In genomic region chr6:52735071-52735470, GRCh38 we compare ENCODE assay signal across 2 cellular contexts.
TF ChIP-seq lines count a peak whose summit lies in the region.

No MANE protein-coding gene starts in this region.

TF ChIP-seq in H1, 55 proteins besides CTCF, POLR2A, EP300 and RAD21:
- TF ChIP-seq PHF8 (conservative IDR thresholded peaks at IDR 0.05; ENCODE audit: low read depth, low read length) = no peak
- TF ChIP-seq FOSL1 (IDR thresholded peaks at IDR 0.05; ENCODE audit: insufficient read depth, low read depth, low read length) = no peak
- TF ChIP-seq CEBPB (IDR thresholded peaks at IDR 0.05; ENCODE audit: low read depth, low read length) = no peak
- no peak for TF ChIP-seq GTF2F1 (IDR thresholded peaks at IDR 0.05; ENCODE audit: borderline replicate concordance, low read depth, low read length)
- no peak for TF ChIP-seq RFX5 (IDR thresholded peaks at IDR 0.05; ENCODE audit: borderline replicate concordance, low read depth, low read length)
- TF ChIP-seq CREB1 (IDR thresholded peaks at IDR 0.05) = no peak
- no peak for TF ChIP-seq GABPA (IDR thresholded peaks at IDR 0.05; ENCODE audit: borderline replicate concordance, insufficient read depth, low read length)
- TF ChIP-seq YY1 (IDR thresholded peaks at IDR 0.05; ENCODE audit: low read depth, low read length) = no peak
- TF ChIP-seq, protein P1, sequence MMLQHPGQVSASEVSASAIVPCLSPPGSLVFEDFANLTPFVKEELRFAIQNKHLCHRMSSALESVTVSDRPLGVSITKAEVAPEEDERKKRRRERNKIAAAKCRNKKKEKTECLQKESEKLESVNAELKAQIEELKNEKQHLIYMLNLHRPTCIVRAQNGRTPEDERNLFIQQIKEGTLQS (IDR thresholded peaks at IDR 0.05; ENCODE audit: insufficient read depth, low read depth, low read length) = no peak
- no peak for TF ChIP-seq SAP30 (IDR thresholded peaks at IDR 0.05; ENCODE audit: insufficient read depth, insufficient replicate concordance, low read length)
- TF ChIP-seq BRCA1 (IDR thresholded peaks at IDR 0.05; ENCODE audit: low read depth, low read length) = no peak
- TF ChIP-seq TBP (IDR thresholded peaks at IDR 0.05; ENCODE audit: low read depth, low read length) = no peak
- TF ChIP-seq JUN (IDR thresholded peaks at IDR 0.05; ENCODE audit: low read depth, low read length) = no peak
- TF ChIP-seq SRF (IDR thresholded peaks at IDR 0.05; ENCODE audit: low read depth, low read length) = no peak
- no peak for TF ChIP-seq MAFK (IDR thresholded peaks at IDR 0.05; ENCODE audit: low read depth, low read length)
- TF ChIP-seq RXRA (IDR thresholded peaks at IDR 0.05; ENCODE audit: insufficient read depth, low read depth, low read length) = no peak
- no peak for TF ChIP-seq KDM1A (IDR thresholded peaks at IDR 0.05; ENCODE audit: borderline replicate concordance, low read length)
- no peak for TF ChIP-seq TEAD4 (IDR thresholded peaks at IDR 0.05; ENCODE audit: low read depth, low read length)
- no peak for TF ChIP-seq RBBP5 (IDR thresholded peaks at IDR 0.05; ENCODE audit: borderline replicate concordance, low read depth, low read length)
- no peak for TF ChIP-seq USF2 (IDR thresholded peaks at IDR 0.05; ENCODE audit: low read length)

TF ChIP-seq in HepG2, 621 proteins besides CTCF, POLR2A, EP300 and RAD21 (continues in another document):
- no peak for TF ChIP-seq IKZF1 (IDR thresholded peaks at IDR 0.05)
- no peak for TF ChIP-seq JARID2 (CRISPR knock-in tag; IDR thresholded peaks at IDR 0.05; ENCODE audit: insufficient replicate concordance)
- no peak for TF ChIP-seq ZNF20 (CRISPR knock-in tag; IDR thresholded peaks at IDR 0.05)
- TF ChIP-seq ZNF749 (CRISPR knock-in tag; IDR thresholded peaks at IDR 0.05; ENCODE audit: borderline replicate concordance) = no peak
- TF ChIP-seq HNF4G (IDR thresholded peaks at IDR 0.05; ENCODE audit: borderline replicate concordance, low read depth, low read length) = peak; percentile 81
- peak; percentile 83; the same call in 1 of the 2 replicates for TF ChIP-seq HNF4G (CRISPR knock-in tag; IDR thresholded peaks at IDR 0.05; ENCODE audit: borderline replicate concordance, low read depth)
- TF ChIP-seq IKZF4 (CRISPR knock-in tag; IDR thresholded peaks at IDR 0.05; ENCODE audit: borderline replicate concordance, low read depth, not compliant biosample characterization) = no peak
- TF ChIP-seq KLF9 (CRISPR knock-in tag; IDR thresholded peaks at IDR 0.05; ENCODE audit: low read depth) = no peak
- no peak for TF ChIP-seq ZNF589 (CRISPR knock-in tag; conservative IDR thresholded peaks at IDR 0.05)
- no peak for TF ChIP-seq NCOA2 (CRISPR knock-in tag; IDR thresholded peaks at IDR 0.05)
- TF ChIP-seq TEAD3 (CRISPR knock-in tag; optimal IDR thresholded peaks at IDR 0.05; ENCODE audit: borderline replicate concordance) = peak; percentile 14
- peak; percentile 59; the same call in 1 of the 2 replicates for TF ChIP-seq ZNF350 (CRISPR knock-in tag; IDR thresholded peaks at IDR 0.05; ENCODE audit: borderline replicate concordance, low read depth)
- no peak for TF ChIP-seq ZNF564 (CRISPR knock-in tag; IDR thresholded peaks at IDR 0.05)
- TF ChIP-seq NPAS2 (CRISPR knock-in tag; IDR thresholded peaks at IDR 0.05; ENCODE audit: borderline replicate concordance) = no peak
- TF ChIP-seq E2F1 (CRISPR knock-in tag; IDR thresholded peaks at IDR 0.05) = no peak
- no peak; the same call in 1 of the 2 replicates for TF ChIP-seq STAG1 (CRISPR knock-in tag; IDR thresholded peaks at IDR 0.05)
- TF ChIP-seq HINFP (CRISPR knock-in tag; IDR thresholded peaks at IDR 0.05; ENCODE audit: low read depth) = no peak
- TF ChIP-seq GATAD2A (CRISPR knock-in tag; IDR thresholded peaks at IDR 0.05) = peak; percentile 39; the same call in 1 of the 2 replicates
- TF ChIP-seq ZKSCAN8 (CRISPR knock-in tag; IDR thresholded peaks at IDR 0.05; ENCODE audit: borderline replicate concordance) = no peak
- TF ChIP-seq ZNF383 (CRISPR knock-in tag; IDR thresholded peaks at IDR 0.05; ENCODE audit: borderline replicate concordance) = no peak
- no peak for TF ChIP-seq CBFB (CRISPR knock-in tag; IDR thresholded peaks at IDR 0.05)
- no peak for TF ChIP-seq GATA4 (IDR thresholded peaks at IDR 0.05; ENCODE audit: borderline replicate concordance, low read depth)
- TF ChIP-seq ZNF781 (CRISPR knock-in tag; IDR thresholded peaks at IDR 0.05; ENCODE audit: borderline replicate concordance, not compliant biosample characterization) = no peak
- TF ChIP-seq ZNF644 (CRISPR knock-in tag; IDR thresholded peaks at IDR 0.05; ENCODE audit: low read depth) = peak; percentile 94
- TF ChIP-seq RBM39 (IDR thresholded peaks at IDR 0.05; ENCODE audit: low read depth, low read length, poor library complexity, severe bottlenecking) = no peak
- peak; percentile 44; the same call in 1 of the 2 replicates for TF ChIP-seq KDM5B (CRISPR knock-in tag; IDR thresholded peaks at IDR 0.05; ENCODE audit: borderline replicate concordance)
- no peak for TF ChIP-seq RNF219 (CRISPR knock-in tag; IDR thresholded peaks at IDR 0.05)
- TF ChIP-seq ZNF768 (CRISPR knock-in tag; IDR thresholded peaks at IDR 0.05) = no peak
- TF ChIP-seq, protein P2, sequence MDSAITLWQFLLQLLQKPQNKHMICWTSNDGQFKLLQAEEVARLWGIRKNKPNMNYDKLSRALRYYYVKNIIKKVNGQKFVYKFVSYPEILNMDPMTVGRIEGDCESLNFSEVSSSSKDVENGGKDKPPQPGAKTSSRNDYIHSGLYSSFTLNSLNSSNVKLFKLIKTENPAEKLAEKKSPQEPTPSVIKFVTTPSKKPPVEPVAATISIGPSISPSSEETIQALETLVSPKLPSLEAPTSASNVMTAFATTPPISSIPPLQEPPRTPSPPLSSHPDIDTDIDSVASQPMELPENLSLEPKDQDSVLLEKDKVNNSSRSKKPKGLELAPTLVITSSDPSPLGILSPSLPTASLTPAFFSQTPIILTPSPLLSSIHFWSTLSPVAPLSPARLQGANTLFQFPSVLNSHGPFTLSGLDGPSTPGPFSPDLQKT (CRISPR knock-in tag; IDR thresholded peaks at IDR 0.05; ENCODE audit: borderline replicate concordance) = no peak
- no peak for TF ChIP-seq ETV5 (CRISPR knock-in tag; IDR thresholded peaks at IDR 0.05; ENCODE audit: borderline replicate concordance)
- TF ChIP-seq ZNF703 (CRISPR knock-in tag; IDR thresholded peaks at IDR 0.05; ENCODE audit: borderline replicate concordance) = no peak
- TF ChIP-seq IRF2 (CRISPR knock-in tag; IDR thresholded peaks at IDR 0.05) = no peak
- TF ChIP-seq, protein P3, sequence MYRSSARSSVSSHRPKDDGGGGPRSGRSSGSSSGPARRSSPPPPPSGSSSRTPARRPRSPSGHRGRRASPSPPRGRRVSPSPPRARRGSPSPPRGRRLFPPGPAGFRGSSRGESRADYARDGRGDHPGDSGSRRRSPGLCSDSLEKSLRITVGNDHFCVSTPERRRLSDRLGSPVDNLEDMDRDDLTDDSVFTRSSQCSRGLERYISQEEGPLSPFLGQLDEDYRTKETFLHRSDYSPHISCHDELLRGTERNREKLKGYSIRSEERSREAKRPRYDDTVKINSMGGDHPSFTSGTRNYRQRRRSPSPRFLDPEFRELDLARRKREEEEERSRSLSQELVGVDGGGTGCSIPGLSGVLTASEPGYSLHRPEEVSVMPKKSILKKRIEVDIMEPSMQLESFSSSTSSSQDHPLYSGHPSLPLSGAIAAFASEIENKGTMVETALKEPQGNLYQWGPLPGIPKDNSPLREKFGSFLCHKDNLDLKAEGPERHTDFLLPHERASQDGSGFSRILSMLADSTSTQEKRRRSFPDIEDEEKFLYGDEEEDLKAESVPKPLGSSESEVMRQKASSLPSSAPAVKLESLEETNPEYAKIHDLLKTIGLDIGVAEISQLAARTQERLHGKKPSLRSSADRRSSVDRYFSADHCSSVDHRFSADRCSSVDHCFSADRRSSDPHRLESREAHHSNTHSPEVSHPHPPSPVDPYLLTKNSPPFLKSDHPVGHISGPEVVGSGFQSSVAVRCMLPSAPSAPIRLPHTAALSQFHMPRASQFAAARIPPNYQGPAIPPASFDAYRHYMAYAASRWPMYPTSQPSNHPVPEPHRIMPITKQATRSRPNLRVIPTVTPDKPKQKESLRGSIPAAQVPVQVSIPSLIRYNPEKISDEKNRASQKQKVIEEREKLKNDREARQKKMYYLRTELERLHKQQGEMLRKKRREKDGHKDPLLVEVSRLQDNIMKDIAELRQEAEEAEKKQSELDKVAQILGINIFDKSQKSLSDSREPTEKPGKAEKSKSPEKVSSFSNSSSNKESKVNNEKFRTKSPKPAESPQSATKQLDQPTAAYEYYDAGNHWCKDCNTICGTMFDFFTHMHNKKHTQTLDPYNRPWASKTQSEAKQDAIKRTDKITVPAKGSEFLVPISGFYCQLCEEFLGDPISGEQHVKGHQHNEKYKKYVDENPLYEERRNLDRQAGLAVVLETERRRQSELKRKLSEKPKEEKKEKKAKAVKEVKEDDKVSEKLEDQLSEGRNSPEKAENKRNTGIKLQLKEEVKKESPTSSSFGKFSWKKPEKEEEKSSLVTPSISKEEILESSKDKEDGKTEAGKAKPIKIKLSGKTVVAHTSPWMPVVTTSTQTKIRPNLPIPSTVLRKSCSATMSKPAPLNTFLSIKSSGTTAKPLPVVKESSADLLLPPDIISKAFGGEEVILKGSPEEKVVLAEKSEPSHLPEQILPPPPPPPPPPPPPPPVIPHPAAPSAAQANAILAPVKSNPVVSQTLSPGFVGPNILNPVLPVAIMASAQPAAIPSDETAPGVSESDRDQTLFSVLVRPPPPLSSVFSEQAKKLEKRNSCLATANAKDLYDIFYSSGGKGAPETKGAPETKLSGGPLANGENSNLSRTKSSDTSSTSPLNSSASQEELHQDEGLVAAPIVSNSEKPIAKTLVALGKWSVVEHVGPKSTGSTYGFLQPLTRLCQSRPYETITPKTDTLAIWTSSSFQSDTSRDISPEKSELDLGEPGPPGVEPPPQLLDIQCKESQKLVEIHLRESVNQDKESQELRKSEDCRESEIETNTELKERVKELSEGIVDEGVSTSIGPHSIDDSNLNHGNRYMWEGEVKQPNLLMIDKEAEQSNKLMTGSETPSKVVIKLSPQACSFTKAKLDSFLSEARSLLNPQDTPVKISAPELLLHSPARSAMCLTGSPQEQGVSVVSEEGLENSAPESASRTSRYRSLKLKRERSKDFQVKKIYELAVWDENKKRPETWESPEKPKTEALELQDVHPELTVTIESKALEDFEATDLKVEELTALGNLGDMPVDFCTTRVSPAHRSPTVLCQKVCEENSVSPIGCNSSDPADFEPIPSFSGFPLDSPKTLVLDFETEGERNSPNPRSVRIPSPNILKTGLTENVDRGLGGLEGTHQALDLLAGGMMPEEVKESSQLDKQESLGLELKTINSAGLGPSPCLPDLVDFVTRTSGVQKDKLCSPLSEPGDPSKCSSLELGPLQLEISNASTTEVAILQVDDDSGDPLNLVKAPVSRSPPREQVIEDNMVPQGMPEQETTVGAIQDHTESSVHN (CRISPR knock-in tag; IDR thresholded peaks at IDR 0.05) = no peak
- no peak for TF ChIP-seq SOX13 (IDR thresholded peaks at IDR 0.05)
- no peak for TF ChIP-seq SOX13 (CRISPR knock-in tag; conservative IDR thresholded peaks at IDR 0.05 in 1 of 2, IDR thresholded peaks at IDR 0.05 in 1 of 2)
